In the genomic region with DNA sequence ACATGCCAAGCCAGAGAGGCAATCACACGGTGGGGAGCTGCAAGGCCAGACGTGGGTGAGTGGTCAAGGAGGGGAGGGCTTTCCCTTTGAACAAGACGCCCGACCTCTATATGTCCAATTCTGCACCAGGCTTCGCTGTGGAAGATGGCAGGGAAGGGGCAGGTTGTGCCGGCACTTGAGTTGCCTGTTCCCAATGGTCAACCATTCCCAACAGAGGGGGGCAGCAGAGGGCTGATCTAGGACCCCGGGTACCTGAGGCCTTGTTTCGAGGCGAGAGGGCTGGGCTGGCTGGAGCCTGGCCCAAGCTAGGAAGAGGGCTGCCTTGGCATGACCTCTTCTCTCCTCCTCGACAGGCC, we compare ENCODE assay signal across 8 cellular contexts.
DNase-seq lines count a peak whose midpoint lies in the region; ATAC-seq lines count a peak whose summit lies in the region.

No MANE protein-coding gene starts in this region.

- DNase-seq in Daoy (ENCODE audit: low read depth) = peak; percentile 59
- DNase-seq in NAMALWA (ENCODE audit: low spot score) = peak; percentile 33
- peak; percentile 26 for DNase-seq in activated T-cell treated with anti-CD3 and anti-CD28 coated beads, Interleukin-2, amount 50 U/mL, for 4 hours
- DNase-seq in left cardiac atrium = peak; percentile 67
- DNase-seq in stimulated activated CD4-positive, alpha-beta T cell treated with anti-CD3 and anti-CD28 coated beads, Interleukin-2, amount 100 ng/mL, for 4 hours (ENCODE audit: low read depth) = peak; percentile 7
- DNase-seq in RKO (ENCODE audit: low spot score) = no peak

- peaks cover 9% of the 10 kb centered on the region for H3K27me3 Mint-ChIP-seq in activated T-cell treated with anti-CD3 and anti-CD28 coated beads, Interleukin-2, amount 50 U/mL, for 4 hours (ENCODE audit: low read depth)
- peaks cover 8% of the 10 kb centered on the region for H3K27me3 Mint-ChIP-seq in activated T-helper 17 cell treated with anti-CD3 and anti-CD28 coated beads, Interleukin-2, amount 50 U/mL, for 72 hours

- no peaks in the 10 kb centered on the region for H3K4me1 Mint-ChIP-seq in activated T-cell treated with anti-CD3 and anti-CD28 coated beads, Interleukin-2, amount 50 U/mL, for 4 hours (ENCODE audit: low read depth)
- H3K4me1 Mint-ChIP-seq in activated T-helper 17 cell treated with anti-CD3 and anti-CD28 coated beads, Interleukin-2, amount 50 U/mL, for 72 hours = no peaks in the 10 kb centered on the region

- no peak overlapping the region for H3K4me3 Mint-ChIP-seq in activated T-cell treated with anti-CD3 and anti-CD28 coated beads, Interleukin-2, amount 50 U/mL, for 4 hours
- H3K4me3 Mint-ChIP-seq in activated T-helper 17 cell treated with anti-CD3 and anti-CD28 coated beads, Interleukin-2, amount 50 U/mL, for 72 hours = no peak overlapping the region

- no peaks in the 10 kb centered on the region for H3K36me3 Mint-ChIP-seq in activated T-cell treated with anti-CD3 and anti-CD28 coated beads, Interleukin-2, amount 50 U/mL, for 4 hours (ENCODE audit: insufficient read depth)
- H3K36me3 Mint-ChIP-seq in activated T-helper 17 cell treated with anti-CD3 and anti-CD28 coated beads, Interleukin-2, amount 50 U/mL, for 72 hours (ENCODE audit: low read depth) = no peaks in the 10 kb centered on the region

- H3K27ac Mint-ChIP-seq in activated T-helper 17 cell treated with anti-CD3 and anti-CD28 coated beads, Interleukin-2, amount 50 U/mL, for 72 hours = no peak overlapping the region

- no peaks in the 10 kb centered on the region for H3K9me3 Mint-ChIP-seq in activated T-cell treated with anti-CD3 and anti-CD28 coated beads, Interleukin-2, amount 50 U/mL, for 4 hours
- no peaks in the 10 kb centered on the region for H3K9me3 Mint-ChIP-seq in activated T-helper 17 cell treated with anti-CD3 and anti-CD28 coated beads, Interleukin-2, amount 50 U/mL, for 72 hours

- ATAC-seq in activated T-cell treated with anti-CD3 and anti-CD28 coated beads, Interleukin-2, amount 50 U/mL, for 4 hours = no peak
- peak; percentile 86 to 89 for ATAC-seq in left cardiac atrium
- no peak for ATAC-seq in activated T-helper 17 cell treated with anti-CD3 and anti-CD28 coated beads, Interleukin-2, amount 50 U/mL, for 72 hours (replicated peaks)
- no peak for ATAC-seq in HG02763 (IDR thresholded peaks at IDR 0.05; ENCODE audit: unreplicated experiment)

- intact Hi-C loops in left cardiac atrium (cut with DNase I) = loop anchor here in 1 of 2 donors (1.0 kb wide), 1 partner anchor 44 kb away; no protein-coding TSS in a partner anchor

Comparison
In these comparisons a context has a peak if more than half of its experiments do, and no peak if none do; other contexts are left out.
1. ATAC-seq: peak in left cardiac atrium (2 of 2); none in activated T-cell treated with anti-CD3 and anti-CD28 coated beads, Interleukin-2, amount 50 U/mL, for 4 hours (0 of 2), activated T-helper 17 cell treated with anti-CD3 and anti-CD28 coated beads, Interleukin-2, amount 50 U/mL, for 72 hours (single experiment) and HG02763 (single experiment).